Comparison of ENCODE assay signal across 17 cellular contexts in genomic region chr3:55367396-55367795, GRCh38.
"Had no signal": no experiment of that assay in that cellular context is flagged by ENCODE, and none has a peak within 500 bp of the region (broad histone marks: within the 10 kb centered on the region; RNA-seq: fewer than 3 reads in every experiment).

No MANE protein-coding gene starts in this region.

- H3K4me3 ChIP-seq: MG63 had no signal

- H3K27me3 ChIP-seq: MG63 had no signal

- H3K9me3 ChIP-seq: MG63, SK-N-SH had no signal

- H3K36me3 ChIP-seq: MG63 had no signal

- H3K9ac ChIP-seq: SK-N-SH had no signal

- H3K4me2 ChIP-seq: SK-N-SH had no signal

- DNase-seq: Karpas-422, KG1, MG63, NCI-H1092, NCI-H1436, NCI-H187, NCI-H2029, NCI-H2081 treated with DMSO at 0.1 percent for 48 hours, NCI-H2171, NCI-H446, NCI-H510A, NCI-H524 treated with DMSO at 0.1 percent for 48 hours, NCI-H69, NCI-H774, Right ventricle myocardium superior, RPMI8226, SK-N-SH had no signal
